Comparison of ENCODE assay signal across 1 cellular context in the genomic region with DNA sequence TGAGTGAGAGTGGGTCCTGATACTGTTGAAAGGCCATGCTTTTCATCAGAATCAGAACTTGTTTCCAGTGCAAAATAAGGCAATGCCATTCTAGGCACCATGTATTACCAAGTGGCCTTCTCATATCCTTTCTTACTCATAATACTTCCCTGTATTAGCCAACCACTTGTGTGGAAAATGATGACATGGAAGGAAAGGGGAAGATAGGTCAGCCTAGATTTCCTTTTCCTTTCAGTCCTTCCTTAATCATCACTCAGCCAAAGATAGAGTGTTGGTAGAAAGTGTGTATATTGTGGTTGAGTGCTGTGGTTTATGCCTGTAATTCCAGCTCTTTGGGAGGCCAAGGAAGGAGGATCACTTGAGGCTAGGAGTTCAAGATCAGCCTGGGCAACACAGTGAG.
TF ChIP-seq lines count a peak whose summit lies in the region.

No MANE protein-coding gene starts in this region.

TF ChIP-seq in GM12878, 131 proteins besides CTCF, POLR2A, EP300 and RAD21 (continued from another document):
- TF ChIP-seq, protein P1, sequence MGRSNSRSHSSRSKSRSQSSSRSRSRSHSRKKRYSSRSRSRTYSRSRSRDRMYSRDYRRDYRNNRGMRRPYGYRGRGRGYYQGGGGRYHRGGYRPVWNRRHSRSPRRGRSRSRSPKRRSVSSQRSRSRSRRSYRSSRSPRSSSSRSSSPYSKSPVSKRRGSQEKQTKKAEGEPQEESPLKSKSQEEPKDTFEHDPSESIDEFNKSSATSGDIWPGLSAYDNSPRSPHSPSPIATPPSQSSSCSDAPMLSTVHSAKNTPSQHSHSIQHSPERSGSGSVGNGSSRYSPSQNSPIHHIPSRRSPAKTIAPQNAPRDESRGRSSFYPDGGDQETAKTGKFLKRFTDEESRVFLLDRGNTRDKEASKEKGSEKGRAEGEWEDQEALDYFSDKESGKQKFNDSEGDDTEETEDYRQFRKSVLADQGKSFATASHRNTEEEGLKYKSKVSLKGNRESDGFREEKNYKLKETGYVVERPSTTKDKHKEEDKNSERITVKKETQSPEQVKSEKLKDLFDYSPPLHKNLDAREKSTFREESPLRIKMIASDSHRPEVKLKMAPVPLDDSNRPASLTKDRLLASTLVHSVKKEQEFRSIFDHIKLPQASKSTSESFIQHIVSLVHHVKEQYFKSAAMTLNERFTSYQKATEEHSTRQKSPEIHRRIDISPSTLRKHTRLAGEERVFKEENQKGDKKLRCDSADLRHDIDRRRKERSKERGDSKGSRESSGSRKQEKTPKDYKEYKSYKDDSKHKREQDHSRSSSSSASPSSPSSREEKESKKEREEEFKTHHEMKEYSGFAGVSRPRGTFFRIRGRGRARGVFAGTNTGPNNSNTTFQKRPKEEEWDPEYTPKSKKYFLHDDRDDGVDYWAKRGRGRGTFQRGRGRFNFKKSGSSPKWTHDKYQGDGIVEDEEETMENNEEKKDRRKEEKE (IDR thresholded peaks at IDR 0.05): no peak
- TF ChIP-seq FOXK2 (IDR thresholded peaks at IDR 0.05): no peak
- no peak for TF ChIP-seq PKNOX1 (IDR thresholded peaks at IDR 0.05)
